27 cellular contexts compared by ENCODE assay signal in genomic region chr6:162730502-162730901, GRCh38. TPM values are rescaled to one million over a fixed set of nuclear protein-coding genes. Genes with fewer than 3 reads are reported as not detected.
"Had no signal": no experiment of that assay in that cellular context is flagged by ENCODE, and none has a peak within 500 bp of the region (broad histone marks: within the 10 kb centered on the region; RNA-seq: fewer than 3 reads in every experiment).

No MANE protein-coding gene starts in this region.

- H3K27me3 ChIP-seq: colonic mucosa, dorsolateral prefrontal cortex, esophagus muscularis mucosa, esophagus squamous epithelium, foreskin keratinocyte, gastrocnemius medialis, gastroesophageal sphincter, heart left ventricle, heart right ventricle had no signal

- H3K27me3 Mint-ChIP-seq: effector memory CD8-positive, alpha-beta T cell had no signal

- DNase-seq: colonic mucosa; cortex of kidney; dermis blood vessel endothelial cell; dorsolateral prefrontal cortex; effector CD4-positive, alpha-beta T cell; effector CD8-positive, alpha-beta T cell; effector memory CD4-positive, alpha-beta T cell; effector memory CD8-positive, alpha-beta T cell; endodermal cell; esophagus squamous epithelium; foreskin fibroblast; foreskin keratinocyte; foreskin melanocyte; gastrocnemius medialis; glutamatergic neuron; head of caudate nucleus; heart left ventricle; heart right ventricle had no signal

- H3K4me1 ChIP-seq: foreskin keratinocyte had no signal

- H3K4me3 Mint-ChIP-seq: dendritic cell treated with granulocyte-macrophage colony-stimulating factor and Interleukin-4, amounts not matched to agents 40 ng/mL and 50 ng/mL, for 4 days; effector memory CD8-positive, alpha-beta T cell; endodermal cell had no signal

- H3K4me3 ChIP-seq: colonic mucosa, coronary artery, esophagus muscularis mucosa, esophagus squamous epithelium, gastrocnemius medialis, gastroesophageal sphincter, heart left ventricle, heart right ventricle had no signal

- H3K27ac ChIP-seq: colonic mucosa, coronary artery, dorsolateral prefrontal cortex, epithelial cell of prostate, esophagus muscularis mucosa, esophagus squamous epithelium, foreskin keratinocyte, gastrocnemius medialis, gastroesophageal sphincter, heart left ventricle, heart right ventricle had no signal

- H3K9me3 ChIP-seq: colonic mucosa, esophagus squamous epithelium, gastrocnemius medialis had no signal

- H3K27ac Mint-ChIP-seq: dendritic cell treated with granulocyte-macrophage colony-stimulating factor and Interleukin-4, amounts not matched to agents 40 ng/mL and 50 ng/mL, for 4 days; effector memory CD8-positive, alpha-beta T cell; endodermal cell had no signal

- ATAC-seq: effector memory CD8-positive, alpha-beta T cell; esophagus mucosa; foreskin keratinocyte; gastrocnemius medialis; gastroesophageal sphincter; heart left ventricle; heart right ventricle had no signal

- H3K36me3 ChIP-seq: colonic mucosa, esophagus muscularis mucosa, esophagus squamous epithelium, gastrocnemius medialis, gastroesophageal sphincter, heart left ventricle, heart right ventricle had no signal

- FAIRE-seq: colon, endometrium, endothelial cell of umbilical vein had no signal

- H3K9me3 Mint-ChIP-seq: endodermal cell had no signal

RNA-seq across cellular contexts. Expression of gene PACRG, which starts 2.7 kb away (rescaled TPM):
- total RNA-seq: endothelial cell of umbilical vein, foreskin keratinocyte had no signal
- polyA plus RNA-seq: foreskin keratinocyte had no signal

RNA-seq across cellular contexts. Expression of gene PRKN, which starts 2.9 kb away (rescaled TPM):
- total RNA-seq: endothelial cell of umbilical vein had no signal
